In genomic region chr14:100246809-100247428, GRCh38 we compare ENCODE assay signal across 2 cellular contexts.
TF ChIP-seq lines count a peak whose summit lies in the region.

No MANE protein-coding gene starts in this region.

TF ChIP-seq in HEK293, 187 proteins besides CTCF, POLR2A, EP300 and RAD21 (continued from another document):
- TF ChIP-seq ZBTB49 (tag by site-specific recombination; IDR thresholded peaks at IDR 0.05; ENCODE audit: low read depth) (no peak), ZNF2 (tag by site-specific recombination; IDR thresholded peaks at IDR 0.05) (no peak), ZNF426 (tag by site-specific recombination; IDR thresholded peaks at IDR 0.05) (no peak), ZNF510 (tag by site-specific recombination; IDR thresholded peaks at IDR 0.05; ENCODE audit: insufficient replicate concordance) (no peak), ZNF23 (tag by site-specific recombination; IDR thresholded peaks at IDR 0.05; ENCODE audit: borderline replicate concordance) (no peak), ZNF423 (tag by site-specific recombination; IDR thresholded peaks at IDR 0.05) (no peak), ZNF544 (tag by site-specific recombination; IDR thresholded peaks at IDR 0.05) (no peak), ZNF518A (tag by site-specific recombination; conservative IDR thresholded peaks at IDR 0.05; ENCODE audit: low read depth) (0 out of 2 replicates have a peak, but pooled peaks have one; percentile 29), ZNF785 (tag by site-specific recombination; IDR thresholded peaks at IDR 0.05) (no peak), ZBTB44 (tag by site-specific recombination; IDR thresholded peaks at IDR 0.05) (no peak; the same call in 1 of the 2 replicates), ZNF792 (tag by site-specific recombination; IDR thresholded peaks at IDR 0.05) (no peak), ZNF600 (tag by site-specific recombination; IDR thresholded peaks at IDR 0.05) (peak; percentile 66), ZBTB17 (tag by site-specific recombination; IDR thresholded peaks at IDR 0.05) (peak; percentile 50), ZNF211 (tag by site-specific recombination; IDR thresholded peaks at IDR 0.05; ENCODE audit: low read depth) (no peak)

TF ChIP-seq in K562, 482 proteins besides CTCF, POLR2A, EP300 and RAD21 (continued from another document):
- TF ChIP-seq PBX2 (CRISPR knock-in tag; IDR thresholded peaks at IDR 0.05; ENCODE audit: low read depth) (no peak), PBX2 (tag; conservative IDR thresholded peaks at IDR 0.05; ENCODE audit: low read depth) (no peak), E2F1 (CRISPR knock-in tag; IDR thresholded peaks at IDR 0.05) (no peak), NR2C1 (IDR thresholded peaks at IDR 0.05) (no peak), NR2C1 (tag; IDR thresholded peaks at IDR 0.05) (no peak)
